Comparison of ENCODE assay signal across 18 cellular contexts in genomic region chr6:154462425-154462824, GRCh38. TPM values are rescaled to one million over a fixed set of nuclear protein-coding genes. Genes with fewer than 3 reads are reported as not detected.
DNase-seq lines count a peak whose midpoint lies in the region; ATAC-seq and TF ChIP-seq lines count a peak whose summit lies in the region.
"Had no signal": no experiment of that assay in that cellular context is flagged by ENCODE, and none has a peak within 500 bp of the region (broad histone marks: within the 10 kb centered on the region; RNA-seq: fewer than 3 reads in every experiment).

No MANE protein-coding gene starts in this region.

- CTCF ChIA-PET in activated CD8-positive, alpha-beta T cell treated with anti-CD3 and anti-CD28 coated beads for 36 hours (lab: Charles Lee) = no interaction called here
- CTCF ChIA-PET in activated CD8-positive, alpha-beta memory T cell treated with anti-CD3 and anti-CD28 coated beads, Interleukin-2, amount 10 ng/mL, durations not matched to agents 7 days and 5 days (lab: Charles Lee) = no interaction called here

- H3K36me3 Mint-ChIP-seq in nephron progenitor cell (ENCODE audit: low read depth) = no peaks in the 10 kb centered on the region
- H3K36me3 Mint-ChIP-seq in activated CD8-positive, alpha-beta T cell treated with anti-CD3 and anti-CD28 coated beads for 36 hours (ENCODE audit: low read depth) = no peaks in the 10 kb centered on the region
- no peaks in the 10 kb centered on the region for H3K36me3 Mint-ChIP-seq in activated CD8-positive, alpha-beta memory T cell treated with anti-CD3 and anti-CD28 coated beads, Interleukin-2, amount 10 ng/mL, durations not matched to agents 7 days and 5 days
- H3K36me3 Mint-ChIP-seq: IgD-negative memory B cell had no signal

- TF ChIP-seq CTCF in nephron progenitor cell (IDR thresholded peaks at IDR 0.05) = no peak
- no peak for TF ChIP-seq CTCF in activated CD8-positive, alpha-beta T cell treated with anti-CD3 and anti-CD28 coated beads for 36 hours (IDR thresholded peaks at IDR 0.05)

- intact Hi-C loops in activated CD8-positive, alpha-beta T cell treated with anti-CD3 and anti-CD28 coated beads for 36 hours (cut with micrococcal nuclease) = no loop called here

- H3K27ac Mint-ChIP-seq in nephron progenitor cell = peak overlapping the region; percentile 54
- H3K27ac Mint-ChIP-seq in activated CD8-positive, alpha-beta T cell treated with anti-CD3 and anti-CD28 coated beads for 36 hours = no peak overlapping the region
- no peak overlapping the region for H3K27ac Mint-ChIP-seq in activated CD8-positive, alpha-beta memory T cell treated with anti-CD3 and anti-CD28 coated beads, Interleukin-2, amount 10 ng/mL, durations not matched to agents 7 days and 5 days
- H3K27ac Mint-ChIP-seq: IgD-negative memory B cell had no signal

- POLR2A ChIA-PET in activated CD8-positive, alpha-beta T cell treated with anti-CD3 and anti-CD28 coated beads for 36 hours (lab: Charles Lee) = no interaction called here

- H3K27me3 Mint-ChIP-seq in nephron progenitor cell (ENCODE audit: low read depth, poor library complexity) = peaks cover 2% of the 10 kb centered on the region
- H3K27me3 Mint-ChIP-seq in activated CD8-positive, alpha-beta T cell treated with anti-CD3 and anti-CD28 coated beads for 36 hours = peaks cover 4% of the 10 kb centered on the region
- H3K27me3 Mint-ChIP-seq in activated CD8-positive, alpha-beta memory T cell treated with anti-CD3 and anti-CD28 coated beads, Interleukin-2, amount 10 ng/mL, durations not matched to agents 7 days and 5 days = peaks cover 10% of the 10 kb centered on the region

- peaks cover 69% of the 10 kb centered on the region for H3K4me1 Mint-ChIP-seq in nephron progenitor cell
- peaks cover 2% of the 10 kb centered on the region for H3K4me1 Mint-ChIP-seq in activated CD8-positive, alpha-beta T cell treated with anti-CD3 and anti-CD28 coated beads for 36 hours (ENCODE audit: low read depth)
- H3K4me1 Mint-ChIP-seq in activated CD8-positive, alpha-beta memory T cell treated with anti-CD3 and anti-CD28 coated beads, Interleukin-2, amount 10 ng/mL, durations not matched to agents 7 days and 5 days = no peaks in the 10 kb centered on the region
- H3K4me1 Mint-ChIP-seq: IgD-negative memory B cell had no signal

- H3K4me3 ChIP-seq in HAP-1 = no peak overlapping the region
- H3K4me3 ChIP-seq: BLaER1 treated with 17β-estradiol and CSF1 and Interleukin-3, amounts not matched to agents 10 nM and 100 nM had no signal

- in situ Hi-C loops in HAP-1 (cut with MboI; ENCODE audit: low sequenced_read_pairs) = no loop called here

- no peaks in the 10 kb centered on the region for H3K36me3 ChIP-seq in HAP-1 (replicated peaks)
- H3K36me3 ChIP-seq: BLaER1 treated with 17β-estradiol and CSF1 and Interleukin-3, amounts not matched to agents 10 nM and 100 nM had no signal

- H3K4me1 ChIP-seq in HAP-1 = peaks cover 42% of the 10 kb centered on the region

- ATAC-seq in activated CD8-positive, alpha-beta T cell treated with anti-CD3 and anti-CD28 coated beads for 36 hours = no peak
- no peak for ATAC-seq in activated CD8-positive, alpha-beta memory T cell treated with anti-CD3 and anti-CD28 coated beads, Interleukin-2, amount 10 ng/mL, durations not matched to agents 7 days and 5 days

- H3K4me3 Mint-ChIP-seq in nephron progenitor cell = no peak overlapping the region
- no peak overlapping the region for H3K4me3 Mint-ChIP-seq in activated CD8-positive, alpha-beta T cell treated with anti-CD3 and anti-CD28 coated beads for 36 hours
- H3K4me3 Mint-ChIP-seq in activated CD8-positive, alpha-beta memory T cell treated with anti-CD3 and anti-CD28 coated beads, Interleukin-2, amount 10 ng/mL, durations not matched to agents 7 days and 5 days = no peak overlapping the region
- H3K4me3 Mint-ChIP-seq: H9, IgD-negative memory B cell had no signal

- DNase-seq in NCI-H2029 treated with DMSO at 0.1 percent for 48 hours (lab: John Stamatoyannopoulos, UW) (peak; percentile 30), NCI-H2029 (lab: John Stamatoyannopoulos, UW) (no peak), Daoy (ENCODE audit: low read depth) (peak; percentile 42), RPMI8226 (peak; percentile 41), nephron progenitor cell (no peak), HAP-1 (ENCODE audit: low spot score in 2 of 2) (no peak)
- no peak for DNase-seq in activated CD8-positive, alpha-beta T cell treated with anti-CD3 and anti-CD28 coated beads for 36 hours
- no peak for DNase-seq in activated CD8-positive, alpha-beta memory T cell treated with anti-CD3 and anti-CD28 coated beads, Interleukin-2, amount 10 ng/mL, durations not matched to agents 7 days and 5 days
- DNase-seq: 8988T, DMS 273 treated with DMSO at 0.1 percent for 48 hours, H9, NCI-H1048, NCI-H2171 treated with DMSO at 0.1 percent for 48 hours, NCI-H526 treated with DMSO at 0.1 percent for 48 hours, SIG-M5, T-helper 9 cell had no signal

- H3K27me3 ChIP-seq in HAP-1 (ENCODE audit: low read depth) = no peaks in the 10 kb centered on the region
- H3K27me3 ChIP-seq: BLaER1 treated with 17β-estradiol and CSF1 and Interleukin-3, amounts not matched to agents 10 nM and 100 nM had no signal

- no peaks in the 10 kb centered on the region for H3K9me3 Mint-ChIP-seq in nephron progenitor cell
- no peaks in the 10 kb centered on the region for H3K9me3 Mint-ChIP-seq in activated CD8-positive, alpha-beta T cell treated with anti-CD3 and anti-CD28 coated beads for 36 hours
- H3K9me3 Mint-ChIP-seq in activated CD8-positive, alpha-beta memory T cell treated with anti-CD3 and anti-CD28 coated beads, Interleukin-2, amount 10 ng/mL, durations not matched to agents 7 days and 5 days (ENCODE audit: low read depth) = no peaks in the 10 kb centered on the region
- H3K9me3 Mint-ChIP-seq: H9 had no signal

- no peaks in the 10 kb centered on the region for H3K9me3 ChIP-seq in HAP-1
- H3K9me3 ChIP-seq: BLaER1 treated with 17β-estradiol and CSF1 and Interleukin-3, amounts not matched to agents 10 nM and 100 nM had no signal

RNA-seq across cellular contexts. Expression of gene CNKSR3, which starts 48.1 kb away (rescaled TPM):
- total RNA-seq in Daoy (2014; rRNA removed; shearing (Covaris generic)) = 13.0 and 14.9 TPM in 2 replicates
- under 1 TPM; 0.34 to 0.45 TPM for total RNA-seq in activated CD8-positive, alpha-beta T cell treated with anti-CD3 and anti-CD28 coated beads for 36 hours
- not detected for total RNA-seq in activated CD8-positive, alpha-beta memory T cell treated with anti-CD3 and anti-CD28 coated beads, Interleukin-2, amount 10 ng/mL, durations not matched to agents 7 days and 5 days

Comparison
In these comparisons a context has a peak if more than half of its experiments do, and no peak if none do; other contexts are left out.
1. DNase-seq: peak in NCI-H2029 treated with DMSO at 0.1 percent for 48 hours (single experiment), Daoy (single experiment) and RPMI8226 (single experiment); none in NCI-H2029 (single experiment), nephron progenitor cell (single experiment), activated CD8-positive, alpha-beta T cell treated with anti-CD3 and anti-CD28 coated beads for 36 hours (single experiment), HAP-1 (0 of 2) and activated CD8-positive, alpha-beta memory T cell treated with anti-CD3 and anti-CD28 coated beads, Interleukin-2, amount 10 ng/mL, durations not matched to agents 7 days and 5 days (single experiment).